In genomic region chr3:192571197-192571791, GRCh38 we compare ENCODE assay signal across 8 cellular contexts.
DNase-seq lines count a peak whose midpoint lies in the region; ATAC-seq and TF ChIP-seq lines count a peak whose summit lies in the region.

No MANE protein-coding gene starts in this region.

- TF ChIP-seq CTCF in PC-3 (conservative IDR thresholded peaks at IDR 0.05; ENCODE audit: low read depth, low read length) (no peak), vagina (IDR thresholded peaks at IDR 0.05) (no peak), WERI-Rb-1 (IDR thresholded peaks at IDR 0.05; ENCODE audit: low read depth, low read length) (no peak)

- no peaks in the 10 kb centered on the region for H4K20me1 ChIP-seq in PC-3 (ENCODE audit: low read length)

- H3K9me3 ChIP-seq in PC-3 (ENCODE audit: low read length) (no peaks in the 10 kb centered on the region), mucosa of rectum (ENCODE audit: control insufficient read depth in 2 of 2, low read length in 2 of 2) (no peaks in the 10 kb centered on the region), vagina (no peaks in the 10 kb centered on the region), WERI-Rb-1 (ENCODE audit: severe bottlenecking) (no peaks in the 10 kb centered on the region)

- CTCF ChIA-PET in PC-3 (lab: Charles Lee): interaction anchor here (0.6 kb wide), 1 partner anchor 250 kb away, joined by 8 read pairs; no protein-coding TSS in a partner anchor

- H3K36me3 ChIP-seq in PC-3 (ENCODE audit: low read depth, low read length) (no peaks in the 10 kb centered on the region), mucosa of rectum (ENCODE audit: control insufficient read depth in 2 of 2, insufficient read depth in 2 of 2, low read length in 2 of 2) (no peaks in the 10 kb centered on the region), vagina (no peaks in the 10 kb centered on the region), WERI-Rb-1 (no peaks in the 10 kb centered on the region)

- H3K4me1 ChIP-seq in PC-3 (ENCODE audit: insufficient read depth, low read length): 0 out of 2 replicates have a peak, but pooled peaks cover 4% of the 10 kb centered on the region
- H3K4me1 ChIP-seq in mucosa of rectum (ENCODE audit: control insufficient read depth in 2 of 2, insufficient read depth in 2 of 2, low read length in 2 of 2): peaks cover 0 to 5% of the 10 kb centered on the region in 2 donors
- no peaks in the 10 kb centered on the region for H3K4me1 ChIP-seq in vagina

- H3K9me2 ChIP-seq in PC-3 (replicated peaks; ENCODE audit: low read length): no peaks in the 10 kb centered on the region

- intact Hi-C loops in PC-3 (cut with micrococcal nuclease) (no loop called here), vagina (cut with DNase I) (no loop called here)
- intact Hi-C loops in dendritic cell treated with granulocyte-macrophage colony-stimulating factor and Interleukin-4, amounts not matched to agents 40 ng/mL and 50 ng/mL, for 4 days (cut with micrococcal nuclease): no loop called here

- DNase-seq in activated T-cell treated with anti-CD3 and anti-CD28 coated beads for 48 hours (ENCODE audit: low read depth) (peak; percentile 1), PC-3 (peak; percentile 70), vagina (ENCODE audit: extremely low spot score in 2 of 2) (no peak), WERI-Rb-1 (no peak)
- no peak for DNase-seq in activated T-cell treated with anti-CD3 and anti-CD28 coated beads, Interleukin-2, amount 50 U/mL, for 1 hour
- no peak for DNase-seq in activated CD4-positive, CD25-positive, alpha-beta regulatory T cell (lab: John Stamatoyannopoulos, UW)

- H3K9ac ChIP-seq in PC-3 (ENCODE audit: low read length): no peak overlapping the region
- no peak overlapping the region for H3K9ac ChIP-seq in mucosa of rectum (ENCODE audit: low read depth in 1 of 2, low read length in 2 of 2)

- no peak for TF ChIP-seq POLR2A in vagina (IDR thresholded peaks at IDR 0.05)

- H3K27ac ChIP-seq in PC-3 (ENCODE audit: low read length): no peak overlapping the region
- H3K27ac ChIP-seq in mucosa of rectum (ENCODE audit: low read depth in 2 of 2, low read length in 2 of 2): no peak overlapping the region
- H3K27ac ChIP-seq in vagina: no peak overlapping the region
- no peak overlapping the region for H3K27ac ChIP-seq in WERI-Rb-1

- no peaks in the 10 kb centered on the region for H3K9me3 Mint-ChIP-seq in dendritic cell treated with granulocyte-macrophage colony-stimulating factor and Interleukin-4, amounts not matched to agents 40 ng/mL and 50 ng/mL, for 4 days

- peaks cover 18% of the 10 kb centered on the region for H3K27me3 Mint-ChIP-seq in dendritic cell treated with granulocyte-macrophage colony-stimulating factor and Interleukin-4, amounts not matched to agents 40 ng/mL and 50 ng/mL, for 4 days

- H3K4me3 Mint-ChIP-seq in dendritic cell treated with granulocyte-macrophage colony-stimulating factor and Interleukin-4, amounts not matched to agents 40 ng/mL and 50 ng/mL, for 4 days: peak overlapping the region; percentile 25

- peak; percentile 70 for ATAC-seq in PC-3

- no peaks in the 10 kb centered on the region for H3F3A ChIP-seq in PC-3 (ENCODE audit: low read length, unreplicated experiment)

- H3K4me1 Mint-ChIP-seq in dendritic cell treated with granulocyte-macrophage colony-stimulating factor and Interleukin-4, amounts not matched to agents 40 ng/mL and 50 ng/mL, for 4 days (ENCODE audit: low read depth): peaks cover 10% of the 10 kb centered on the region

- peak overlapping the region; percentile 72 for H3K4me3 ChIP-seq in PC-3 (ENCODE audit: low read length)
- H3K4me3 ChIP-seq in mucosa of rectum (ENCODE audit: low read length in 2 of 2): peak overlapping the region; percentile 3 to 10
- H3K4me3 ChIP-seq in vagina: peak overlapping the region; percentile 30 to 34
- H3K4me3 ChIP-seq in WERI-Rb-1 (ENCODE audit: low read depth, low read length): no peak overlapping the region

- POLR2A ChIA-PET in PC-3 (lab: Charles Lee; ENCODE audit: unreplicated experiment): no interaction called here

- BruUV-seq in PC-3 (replicated peaks; lab: Mats Ljungman, UMichigan): no TSS peak

- H2AFZ ChIP-seq in PC-3 (ENCODE audit: low read length): peak overlapping the region; percentile 70

- H3K27ac Mint-ChIP-seq in dendritic cell treated with granulocyte-macrophage colony-stimulating factor and Interleukin-4, amounts not matched to agents 40 ng/mL and 50 ng/mL, for 4 days: no peak overlapping the region

- H3K79me2 ChIP-seq in PC-3 (ENCODE audit: low read length): no peaks in the 10 kb centered on the region

- no peaks in the 10 kb centered on the region for H3K36me3 Mint-ChIP-seq in dendritic cell treated with granulocyte-macrophage colony-stimulating factor and Interleukin-4, amounts not matched to agents 40 ng/mL and 50 ng/mL, for 4 days (ENCODE audit: low read depth)

- H3K27me3 ChIP-seq in PC-3 (ENCODE audit: low read length): peaks cover 22% of the 10 kb centered on the region
- H3K27me3 ChIP-seq in mucosa of rectum (ENCODE audit: control insufficient read depth in 2 of 2, insufficient read depth in 2 of 2, low read length in 2 of 2): no peaks in the 10 kb centered on the region
- no peaks in the 10 kb centered on the region for H3K27me3 ChIP-seq in vagina
- H3K27me3 ChIP-seq in WERI-Rb-1 (ENCODE audit: insufficient read depth, low read depth, severe bottlenecking): no peaks in the 10 kb centered on the region

- H3K4me2 ChIP-seq in PC-3 (ENCODE audit: low read length): peak overlapping the region; percentile 95

Comparison
In these comparisons a context has a peak if more than half of its experiments do, and no peak if none do; other contexts are left out.
1. DNase-seq: peak in activated T-cell treated with anti-CD3 and anti-CD28 coated beads for 48 hours (single experiment) and PC-3 (single experiment); none in activated T-cell treated with anti-CD3 and anti-CD28 coated beads, Interleukin-2, amount 50 U/mL, for 1 hour (single experiment), vagina (0 of 2), WERI-Rb-1 (single experiment) and activated CD4-positive, CD25-positive, alpha-beta regulatory T cell (0 of 4).